ENCODE assay signal across 8 cellular contexts in genomic region chr4:47486727-47487126, GRCh38. TPM values are rescaled to one million over a fixed set of nuclear protein-coding genes. Genes with fewer than 3 reads are reported as not detected.
DNase-seq lines count a peak whose midpoint lies in the region; ATAC-seq and TF ChIP-seq lines count a peak whose summit lies in the region.
"Not testable (repeated sequence)": the region's sequence is repeated elsewhere in the genome, so short reads cannot be mapped to it uniquely, and the experiment has no call there.

No MANE protein-coding gene starts in this region.

- dilution Hi-C loops in IMR-90 (cut with HindIII; ENCODE audit: low sequenced_read_pairs, unreplicated experiment), result not testable (repeated sequence)

- not testable (repeated sequence) for TF ChIP-seq POLR2A in IMR-90 (IDR thresholded peaks at IDR 0.05; ENCODE audit: low read depth, low read length); heart left ventricle (IDR thresholded peaks at IDR 0.05); upper lobe of left lung (IDR thresholded peaks at IDR 0.05)

- H3K56ac ChIP-seq in IMR-90 (ENCODE audit: extremely low read depth, insufficient read depth, low read length), result not testable (repeated sequence)

- WGBS in IMR-90 (ENCODE audit: extremely low coverage in 2 of 2, insufficient read length in 1 of 2), 2 experiments, result 100% methylated on average over 2 of the region's 9 CpGs; no CpG with 5 or more reads in 1 of the 2 experiments
- 92 to 98% (median 96%) methylated on average over 9 of the region's 9 CpGs for WGBS in heart left ventricle, 4 donors
- WGBS in upper lobe of left lung, 2 donors, result 96 to 97% methylated on average over 9 of the region's 9 CpGs

- BruUV-seq in IMR-90 (replicated peaks; lab: Mats Ljungman, UMichigan), result not testable (repeated sequence)

- not testable (repeated sequence) for H3K9ac ChIP-seq in IMR-90 (ENCODE audit: low read depth, low read length)

- not testable (repeated sequence) for H3K9me3 ChIP-seq in BE2C; IMR-90 (ENCODE audit: control insufficient read depth, insufficient read depth, low read length); heart left ventricle; upper lobe of left lung

- H3K4me1 ChIP-seq in BE2C; IMR-90 (ENCODE audit: control insufficient read depth, insufficient read depth, low read length): not testable (repeated sequence)
- H3K4me1 ChIP-seq in heart left ventricle (peaks cover 0 to 45% (median 20%) of the 10 kb centered on the region in 12 donors), upper lobe of left lung (peaks cover 5 to 19% (median 15%) of the 10 kb centered on the region in 4 donors)

- in situ Hi-C loops in IMR-90 (cut with MboI; ENCODE audit: low sequenced_read_pairs), result not testable (repeated sequence)

- not testable (repeated sequence) for TF ChIP-seq RAD21 in IMR-90 (IDR thresholded peaks at IDR 0.05; ENCODE audit: low read length)

- not testable (repeated sequence) for H3K23ac ChIP-seq in IMR-90 (ENCODE audit: low read depth, low read length)

- not testable (repeated sequence) for H3K9me3 Mint-ChIP-seq in activated naive CD8-positive, alpha-beta T cell (ENCODE audit: low read depth); naive B cell

- H2BK15ac ChIP-seq in IMR-90 (ENCODE audit: low read depth, low read length), result not testable (repeated sequence)

- H2BK20ac ChIP-seq in IMR-90 (ENCODE audit: low read depth, low read length), result not testable (repeated sequence)

- POLR2A ChIA-PET in IMR-90 (lab: Charles Lee; ENCODE audit: unreplicated experiment), result not testable (repeated sequence)

- H3K27ac Mint-ChIP-seq in activated naive CD8-positive, alpha-beta T cell, result not testable (repeated sequence)
- peak overlapping the region in 3 of 6 donors; percentile 32 to 99 (median 91) for H3K27ac Mint-ChIP-seq in naive B cell

- H3K4ac ChIP-seq in IMR-90 (ENCODE audit: low read depth, low read length), result not testable (repeated sequence)

- H3K36me3 ChIP-seq in BE2C; IMR-90 (ENCODE audit: control insufficient read depth, insufficient read depth, low read length); heart left ventricle; upper lobe of left lung: not testable (repeated sequence)

- intact Hi-C loops in IMR-90 (cut with micrococcal nuclease), result loop anchor here (5.0 kb wide), 1 partner anchor 46 kb away; no protein-coding TSS in a partner anchor
- intact Hi-C loops in dorsolateral prefrontal cortex (cut with DNase I), result not testable (repeated sequence)
- intact Hi-C loops in heart left ventricle (cut with DNase I), result loop anchor here in 4 of 10 donors (10.0 kb wide), 2 partner anchors 78 to 428 kb away; partner anchors contain the start of gene NFXL1 (in 3 of the 4)

- peaks cover 13 to 31% of the 10 kb centered on the region in 2 experiments; a peak in 3 of 4 replicates for H3K79me1 ChIP-seq in IMR-90 (ENCODE audit: low read depth in 1 of 2, low read length in 2 of 2)

- not testable (repeated sequence) for H3K14ac ChIP-seq in IMR-90 (replicated peaks; ENCODE audit: low read depth, low read length)

- H3K4me1 Mint-ChIP-seq in activated naive CD8-positive, alpha-beta T cell (ENCODE audit: low read depth), result peaks cover 36% of the 10 kb centered on the region
- peaks cover 47 to 85% (median 66%) of the 10 kb centered on the region in 3 donors for H3K4me1 Mint-ChIP-seq in naive B cell

- not testable (repeated sequence) for H3K27ac ChIP-seq in IMR-90 (ENCODE audit: insufficient read depth, low read length)
- H3K27ac ChIP-seq in dorsolateral prefrontal cortex, result peak overlapping the region in 22 of 59 donors; percentile 3 to 97 (median 93)
- peak overlapping the region in 1 of 12 donors; percentile 92 for H3K27ac ChIP-seq in heart left ventricle
- H3K27ac ChIP-seq in upper lobe of left lung, result peak overlapping the region in 1 of 4 donors; percentile 92

- CTCF ChIA-PET in IMR-90 (lab: Yijun Ruan, JAX), result not testable (repeated sequence)

- H3K4me2 ChIP-seq in IMR-90 (ENCODE audit: low read depth, low read length), result peak overlapping the region; percentile 60

- not testable (repeated sequence) for H2AK9ac ChIP-seq in IMR-90 (replicated peaks; ENCODE audit: low read depth, low read length, poor library complexity)

- H2BK120ac ChIP-seq in IMR-90 (ENCODE audit: low read depth, low read length), result not testable (repeated sequence)

- H3K9me1 ChIP-seq in IMR-90 (ENCODE audit: insufficient read depth, low read length), result not testable (repeated sequence)

- not testable (repeated sequence) for H4K91ac ChIP-seq in IMR-90 (ENCODE audit: insufficient read depth, low read depth, low read length)

- not testable (repeated sequence) for TF ChIP-seq CTCF in BE2C (IDR thresholded peaks at IDR 0.05; ENCODE audit: low read depth, low read length); IMR-90 (conservative IDR thresholded peaks at IDR 0.05; ENCODE audit: low read depth, low read length); dorsolateral prefrontal cortex (IDR thresholded peaks at IDR 0.05 in 54 of 56, conservative IDR thresholded peaks at IDR 0.05 in 2 of 56; ENCODE audit: low read depth in 1 of 56, partially characterized antibody in 56 of 56); heart left ventricle (IDR thresholded peaks at IDR 0.05); upper lobe of left lung (IDR thresholded peaks at IDR 0.05)

- not testable (repeated sequence) for H4K8ac ChIP-seq in IMR-90 (ENCODE audit: low read depth in 2 of 2, low read length in 2 of 2)

- not testable (repeated sequence) for ATAC-seq in IMR-90 (ENCODE audit: low read depth); heart left ventricle; naive B cell (ENCODE audit: low read depth in 2 of 2); upper lobe of left lung (ENCODE audit: low FRiP score in 2 of 2)

- not testable (repeated sequence) for H3K36me3 Mint-ChIP-seq in activated naive CD8-positive, alpha-beta T cell
- H3K36me3 Mint-ChIP-seq in naive B cell, result peaks cover 15 to 19% of the 10 kb centered on the region in 2 donors

- not testable (repeated sequence) for DNase-seq in BE2C; IMR-90; dorsolateral prefrontal cortex; heart left ventricle; naive B cell; skeletal muscle cell (ENCODE audit: low read depth); upper lobe of left lung

- H2AFZ ChIP-seq in IMR-90 (replicated peaks; ENCODE audit: low read length, poor library complexity), result not testable (repeated sequence)

- peak overlapping the region; percentile 96 for H3K4me3 Mint-ChIP-seq in activated naive CD8-positive, alpha-beta T cell
- H3K4me3 Mint-ChIP-seq in naive B cell, result peak overlapping the region; percentile 95 to 99 (median 98)

- not testable (repeated sequence) for H3K18ac ChIP-seq in IMR-90 (ENCODE audit: low read depth, low read length)

- peak overlapping the region; percentile 88 for H2BK5ac ChIP-seq in IMR-90 (ENCODE audit: low read depth, low read length, poor library complexity, severe bottlenecking)

- not testable (repeated sequence) for H4K5ac ChIP-seq in IMR-90 (ENCODE audit: low read depth, low read length)

- not testable (repeated sequence) for H2AK5ac ChIP-seq in IMR-90 (ENCODE audit: low read depth, low read length)

- TF ChIP-seq EP300 in upper lobe of left lung (IDR thresholded peaks at IDR 0.05), result not testable (repeated sequence)

- H3K4me3 ChIP-seq in BE2C (ENCODE audit: low read depth, low read length) (peak overlapping the region; percentile 86), dorsolateral prefrontal cortex (peak overlapping the region in 58 of 59 donors; percentile 52 to 88 (median 74)), heart left ventricle (peak overlapping the region in 9 of 12 donors; percentile 59 to 76 (median 69)), skeletal muscle cell (ENCODE audit: low read depth, low read length) (peak overlapping the region; percentile 64), upper lobe of left lung (peak overlapping the region in 3 of 4 donors; percentile 50 to 63 (median 59))
- H3K4me3 ChIP-seq in IMR-90 (ENCODE audit: insufficient read depth, low read depth, low read length), result not testable (repeated sequence)

- not testable (repeated sequence) for H4K20me1 ChIP-seq in IMR-90 (ENCODE audit: insufficient read depth, low read length)

- H3K27me3 ChIP-seq in BE2C; IMR-90 (ENCODE audit: control insufficient read depth, insufficient read depth, low read length); dorsolateral prefrontal cortex; heart left ventricle; upper lobe of left lung: not testable (repeated sequence)

- H3K27me3 Mint-ChIP-seq in activated naive CD8-positive, alpha-beta T cell; naive B cell: not testable (repeated sequence)

RNA-seq across cellular contexts. Expression of gene ATP10D, which starts 1.7 kb away (rescaled TPM):
- 4.8 TPM for polyA plus RNA-seq in BE2C (2012; ENCODE audit: insufficient read depth, insufficient read length, low read depth)
- total RNA-seq in IMR-90 (2012; rRNA removed) (90.3 and 135 TPM in 2 replicates), dorsolateral prefrontal cortex (10 to 100 TPM; 12.2 to 33.2 (median 19.8) TPM), heart left ventricle (10 to 100 TPM in 2 of 9 donors, 1 to 10 TPM in 7; 5.4 to 22.1 (median 8.1) TPM), upper lobe of left lung (10 to 100 TPM; 13.7 to 27.6 (median 22.1) TPM)
- polyA plus RNA-seq in IMR-90 (2012; rRNA removed) (26.1 and 28.9 TPM in 2 replicates), heart left ventricle (1 to 10 TPM; 2.2 to 4.2 TPM), naive B cell (ENCODE audit: low read depth in 6 of 6) (10 to 100 TPM; 21.5 to 70.9 (median 43.8) TPM)
- polyA plus RNA-seq in IMR-90 (2012; cell fraction: cytosol; rRNA removed), result 15.2 and 42.0 TPM in 2 replicates
- polyA plus RNA-seq in IMR-90 (2012; cell fraction: nucleus; rRNA removed; ENCODE audit: low replicate concordance), result 19.7 and 67.8 TPM in 2 replicates

RNA-seq across cellular contexts. Expression of gene COMMD8, which starts 23.2 kb away (rescaled TPM):
- 7.3 TPM for polyA plus RNA-seq in BE2C (2012; ENCODE audit: insufficient read depth, insufficient read length, low read depth)
- total RNA-seq in IMR-90 (2012; rRNA removed) (12.5 and 29.4 TPM in 2 replicates), dorsolateral prefrontal cortex (10 to 100 TPM in 57 of 120 experiments, 1 to 10 TPM in 63; 6.1 to 16.9 (median 10.0) TPM), heart left ventricle (10 to 100 TPM in 8 of 9 donors, 1 to 10 TPM in 1; 4.6 to 22.3 (median 18.4) TPM), upper lobe of left lung (10 to 100 TPM in 5 of 6 donors, 1 to 10 TPM in 1; 6.3 to 17.2 (median 15.3) TPM)
- polyA plus RNA-seq in IMR-90 (2012; rRNA removed) (11.0 and 12.6 TPM in 2 replicates), heart left ventricle (10 to 100 TPM; 13.7 to 27.9 TPM), naive B cell (ENCODE audit: low read depth in 6 of 6) (10 to 100 TPM; 49.5 to 90.7 (median 61.9) TPM)
- 2.2 and 4.5 TPM in 2 replicates for polyA plus RNA-seq in IMR-90 (2012; cell fraction: cytosol; rRNA removed)
- 0.51 and 3.9 TPM in 2 replicates for polyA plus RNA-seq in IMR-90 (2012; cell fraction: nucleus; rRNA removed; ENCODE audit: low replicate concordance)
